1 cellular context compared by ENCODE assay signal in genomic region chr16:57644383-57645014, GRCh38.
A peak's percentile ranks its signal among the peaks of the same experiment; 100 is the strongest.
TF ChIP-seq lines count a peak whose summit lies in the region.

No MANE protein-coding gene starts in this region.

TF ChIP-seq in GM12878, 131 proteins besides CTCF, POLR2A, EP300 and RAD21:
- TF ChIP-seq NR2C2 (IDR thresholded peaks at IDR 0.05; ENCODE audit: borderline replicate concordance, control insufficient read depth, insufficient read length, low read depth) (peak; percentile 41), RFX5 (IDR thresholded peaks at IDR 0.05; ENCODE audit: low read depth, low read length) (no peak)
